Comparison of ENCODE assay signal across 17 cellular contexts in the genomic region with DNA sequence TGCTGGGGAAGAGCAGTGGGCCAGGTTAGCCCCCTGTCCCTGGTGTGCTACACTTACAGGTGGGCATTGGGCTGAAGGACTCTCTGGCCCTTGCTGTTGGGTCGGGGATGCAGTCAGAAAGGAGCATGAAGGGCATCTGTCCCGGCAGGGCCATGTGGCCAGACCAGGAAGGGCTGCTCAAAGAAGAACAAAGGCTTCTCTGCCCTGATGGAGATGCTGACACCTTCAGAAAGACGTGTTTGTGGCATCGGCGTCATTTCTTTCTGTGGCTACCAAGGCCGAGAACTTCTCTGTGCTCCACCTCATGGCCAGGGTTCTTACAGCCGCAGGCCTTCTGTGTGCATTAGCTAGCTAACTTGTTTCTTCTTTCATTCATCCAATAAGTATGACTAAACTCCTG.
"Had no signal": no experiment of that assay in that cellular context is flagged by ENCODE, and none has a peak within 500 bp of the region (broad histone marks: within the 10 kb centered on the region; RNA-seq: fewer than 3 reads in every experiment).

No MANE protein-coding gene starts in this region.

- H3K27ac ChIP-seq: epithelial cell of prostate, ovary, right lobe of liver, testis, upper lobe of left lung had no signal

- H3K4me1 Mint-ChIP-seq: neural crest cell had no signal

- H3K4me3 Mint-ChIP-seq: activated CD4-positive, alpha-beta T cell treated with anti-CD3 and anti-CD28 coated beads, Interleukin-2, amount 10 ng/mL, durations not matched to agents 7 days and 5 days; activated naive CD8-positive, alpha-beta T cell treated with anti-CD3 and anti-CD28 coated beads, Interleukin-2, amount 50 U/mL, for 24 hours; activated T-cell treated with anti-CD3 and anti-CD28 coated beads, Interleukin-2, amount 50 U/mL, for 4 hours; dendritic cell treated with granulocyte-macrophage colony-stimulating factor and Interleukin-4, amounts not matched to agents 40 ng/mL and 50 ng/mL, for 4 days; neural crest cell; stimulated activated naive CD8-positive, alpha-beta T cell treated with anti-CD3 and anti-CD28 coated beads, Interleukin-15, amount 100 ng/mL, for 72 hours; T-helper 2 cell treated with Interferon-gamma antibody and Interleukin-4, amounts not matched to agents 5 μg/mL and 100 μg/mL, for 36 hours had no signal

- DNase-seq: activated CD4-positive, alpha-beta T cell treated with anti-CD3 and anti-CD28 coated beads, Interleukin-2, amount 10 ng/mL, durations not matched to agents 7 days and 5 days; activated CD4-positive, CD25-positive, alpha-beta regulatory T cell; activated effector memory CD4-positive, alpha-beta T cell treated with anti-CD3 and anti-CD28 coated beads, Interleukin-2, amount 50 U/mL, for 16 hours; activated naive CD8-positive, alpha-beta T cell treated with anti-CD3 and anti-CD28 coated beads, Interleukin-2, amount 50 U/mL, for 24 hours; activated T-cell treated with anti-CD3 and anti-CD28 coated beads, Interleukin-2, amount 50 U/mL, for 4 hours; aorta; cerebellar nuclear complex; foreskin melanocyte; ovary; right lobe of liver; stimulated activated naive CD8-positive, alpha-beta T cell treated with anti-CD3 and anti-CD28 coated beads, Interleukin-15, amount 100 ng/mL, for 72 hours; testis; upper lobe of left lung had no signal

- H3K27me3 Mint-ChIP-seq: activated CD4-positive, alpha-beta T cell treated with anti-CD3 and anti-CD28 coated beads, Interleukin-2, amount 10 ng/mL, durations not matched to agents 7 days and 5 days; activated naive CD8-positive, alpha-beta T cell treated with anti-CD3 and anti-CD28 coated beads, Interleukin-2, amount 50 U/mL, for 24 hours; dendritic cell treated with granulocyte-macrophage colony-stimulating factor and Interleukin-4, amounts not matched to agents 40 ng/mL and 50 ng/mL, for 4 days; stimulated activated naive CD8-positive, alpha-beta T cell treated with anti-CD3 and anti-CD28 coated beads, Interleukin-15, amount 100 ng/mL, for 72 hours had no signal

- H3K4me3 ChIP-seq: ovary, right lobe of liver, testis, upper lobe of left lung had no signal

- ATAC-seq: activated naive CD8-positive, alpha-beta T cell treated with anti-CD3 and anti-CD28 coated beads, Interleukin-2, amount 50 U/mL, for 24 hours; stimulated activated naive CD8-positive, alpha-beta T cell treated with anti-CD3 and anti-CD28 coated beads, Interleukin-15, amount 100 ng/mL, for 72 hours had no signal

- H3K36me3 ChIP-seq: ovary, right lobe of liver, upper lobe of left lung had no signal

- H3K9me3 Mint-ChIP-seq: activated CD4-positive, alpha-beta T cell treated with anti-CD3 and anti-CD28 coated beads, Interleukin-2, amount 10 ng/mL, durations not matched to agents 7 days and 5 days; activated naive CD8-positive, alpha-beta T cell treated with anti-CD3 and anti-CD28 coated beads, Interleukin-2, amount 50 U/mL, for 24 hours; activated T-cell treated with anti-CD3 and anti-CD28 coated beads, Interleukin-2, amount 50 U/mL, for 4 hours; dendritic cell treated with granulocyte-macrophage colony-stimulating factor and Interleukin-4, amounts not matched to agents 40 ng/mL and 50 ng/mL, for 4 days; neural crest cell; stimulated activated naive CD8-positive, alpha-beta T cell treated with anti-CD3 and anti-CD28 coated beads, Interleukin-15, amount 100 ng/mL, for 72 hours; T-helper 2 cell treated with Interferon-gamma antibody and Interleukin-4, amounts not matched to agents 5 μg/mL and 100 μg/mL, for 36 hours had no signal

- H3K9me3 ChIP-seq: ovary, right lobe of liver, testis, upper lobe of left lung had no signal

- H3K27me3 ChIP-seq: ovary, right lobe of liver, testis, upper lobe of left lung had no signal

- H3K27ac Mint-ChIP-seq: activated CD4-positive, alpha-beta T cell treated with anti-CD3 and anti-CD28 coated beads, Interleukin-2, amount 10 ng/mL, durations not matched to agents 7 days and 5 days; activated naive CD8-positive, alpha-beta T cell treated with anti-CD3 and anti-CD28 coated beads, Interleukin-2, amount 50 U/mL, for 24 hours; dendritic cell treated with granulocyte-macrophage colony-stimulating factor and Interleukin-4, amounts not matched to agents 40 ng/mL and 50 ng/mL, for 4 days; T-helper 2 cell treated with Interferon-gamma antibody and Interleukin-4, amounts not matched to agents 5 μg/mL and 100 μg/mL, for 36 hours had no signal

- H3K4me1 ChIP-seq: right lobe of liver, testis, upper lobe of left lung had no signal
